In genomic region chr1:204331275-204331674, GRCh38 we compare ENCODE assay signal across 21 cellular contexts. TPM values are rescaled to one million over a fixed set of nuclear protein-coding genes. Genes with fewer than 3 reads are reported as not detected.
A peak's percentile ranks its signal among the peaks of the same experiment; 100 is the strongest.
DNase-seq lines count a peak whose midpoint lies in the region; ATAC-seq and TF ChIP-seq lines count a peak whose summit lies in the region.
"Had no signal": no experiment of that assay in that cellular context is flagged by ENCODE, and none has a peak within 500 bp of the region (broad histone marks: within the 10 kb centered on the region; RNA-seq: fewer than 3 reads in every experiment).

No MANE protein-coding gene starts in this region.

- CTCF ChIA-PET in Calu3 (lab: Charles Lee): interaction anchor here (0.6 to 1.4 kb wide), 20 partner anchors 8 to 205 kb away, joined by 3 to 11 read pairs (median 4); no protein-coding TSS in a partner anchor
- CTCF ChIA-PET in naive thymus-derived CD4-positive, alpha-beta T cell (lab: Charles Lee): no interaction called here
- CTCF ChIA-PET in activated CD8-positive, alpha-beta T cell treated with anti-CD3 and anti-CD28 coated beads for 36 hours (lab: Charles Lee): interaction anchor here (1.3 to 1.5 kb wide), 2 partner anchors 33 to 433 kb away, joined by 3 read pairs; no protein-coding TSS in a partner anchor

- no peaks in the 10 kb centered on the region for H3K27me3 ChIP-seq in naive thymus-derived CD4-positive, alpha-beta T cell (ENCODE audit: control insufficient read depth in 2 of 2, insufficient read depth in 2 of 2, low read length in 2 of 2)
- H3K27me3 ChIP-seq: suprapubic skin had no signal

- TSS peak; percentile 43 for BruUV-seq in Calu3 (replicated peaks; lab: Mats Ljungman, UMichigan)

- H3K4me1 Mint-ChIP-seq in Calu3 (ENCODE audit: low read depth, unreplicated experiment): peaks cover 29% of the 10 kb centered on the region
- peaks cover 6% of the 10 kb centered on the region for H3K4me1 Mint-ChIP-seq in progenitor cell of endocrine pancreas (ENCODE audit: low read depth)
- H3K4me1 Mint-ChIP-seq in naive thymus-derived CD4-positive, alpha-beta T cell: no peaks in the 10 kb centered on the region
- H3K4me1 Mint-ChIP-seq in activated CD8-positive, alpha-beta T cell treated with anti-CD3 and anti-CD28 coated beads for 36 hours (ENCODE audit: low read depth): no peaks in the 10 kb centered on the region
- H3K4me1 Mint-ChIP-seq: activated naive CD8-positive, alpha-beta T cell treated with anti-CD3 and anti-CD28 coated beads, Interleukin-2, amount 50 U/mL, for 24 hours had no signal

- H3K36me3 Mint-ChIP-seq in Calu3 (ENCODE audit: insufficient read depth, unreplicated experiment) (peaks cover 11% of the 10 kb centered on the region), progenitor cell of endocrine pancreas (ENCODE audit: insufficient read depth) (no peaks in the 10 kb centered on the region)
- no peaks in the 10 kb centered on the region for H3K36me3 Mint-ChIP-seq in naive thymus-derived CD4-positive, alpha-beta T cell
- H3K36me3 Mint-ChIP-seq in activated CD8-positive, alpha-beta T cell treated with anti-CD3 and anti-CD28 coated beads for 36 hours (ENCODE audit: low read depth): no peaks in the 10 kb centered on the region

- no peak for TF ChIP-seq CTCF in Calu3 (IDR thresholded peaks at IDR 0.05; ENCODE audit: unreplicated experiment)
- no peak for TF ChIP-seq CTCF in progenitor cell of endocrine pancreas (IDR thresholded peaks at IDR 0.05; ENCODE audit: unreplicated experiment)
- TF ChIP-seq CTCF in activated CD8-positive, alpha-beta T cell treated with anti-CD3 and anti-CD28 coated beads for 36 hours (IDR thresholded peaks at IDR 0.05): no peak

- peak; percentile 85 for ATAC-seq in left colon
- no peak for ATAC-seq in naive thymus-derived CD4-positive, alpha-beta T cell
- no peak for ATAC-seq in activated CD8-positive, alpha-beta T cell treated with anti-CD3 and anti-CD28 coated beads for 36 hours
- ATAC-seq: activated naive CD8-positive, alpha-beta T cell treated with anti-CD3 and anti-CD28 coated beads, Interleukin-2, amount 50 U/mL, for 24 hours; left lobe of liver; sciatic nerve had no signal

- POLR2A ChIA-PET in naive thymus-derived CD4-positive, alpha-beta T cell (lab: Charles Lee): no interaction called here
- POLR2A ChIA-PET in activated CD8-positive, alpha-beta T cell treated with anti-CD3 and anti-CD28 coated beads for 36 hours (lab: Charles Lee): interaction anchor here (0.6 to 1.4 kb wide), 3 partner anchors 9 to 181 kb away, joined by 3 to 4 read pairs (median 4); no protein-coding TSS in a partner anchor

- intact Hi-C loops in Calu3 (cut with micrococcal nuclease; ENCODE audit: unreplicated experiment) (loop anchor here (5.0 kb wide), 1 partner anchor 44 kb away; no protein-coding TSS in a partner anchor), left colon (cut with DNase I, micrococcal nuclease) (no loop called here), posterior cingulate gyrus (cut with DNase I) (no loop called here)
- intact Hi-C loops in naive thymus-derived CD4-positive, alpha-beta T cell (cut with micrococcal nuclease): no loop called here
- intact Hi-C loops in activated CD8-positive, alpha-beta T cell treated with anti-CD3 and anti-CD28 coated beads for 36 hours (cut with micrococcal nuclease): no loop called here

- no peak overlapping the region for H3K27ac ChIP-seq in naive thymus-derived CD4-positive, alpha-beta T cell (ENCODE audit: low read depth, low read length)
- H3K27ac ChIP-seq: brain microvascular endothelial cell, suprapubic skin had no signal

- no peaks in the 10 kb centered on the region for H3K36me3 ChIP-seq in naive thymus-derived CD4-positive, alpha-beta T cell (ENCODE audit: control insufficient read depth in 2 of 3, insufficient read depth in 3 of 3, low read length in 3 of 3)
- H3K36me3 ChIP-seq: brain microvascular endothelial cell, suprapubic skin had no signal

- H3K4me3 ChIP-seq in naive thymus-derived CD4-positive, alpha-beta T cell (ENCODE audit: low read length): no peak overlapping the region
- H3K4me3 ChIP-seq: suprapubic skin had no signal

- H3K27ac Mint-ChIP-seq in Calu3 (ENCODE audit: unreplicated experiment): peak overlapping the region; percentile 72
- peak overlapping the region; percentile 62 for H3K27ac Mint-ChIP-seq in progenitor cell of endocrine pancreas
- peak overlapping the region in 1 of 9 donors; percentile 9 for H3K27ac Mint-ChIP-seq in naive thymus-derived CD4-positive, alpha-beta T cell
- H3K27ac Mint-ChIP-seq in activated CD8-positive, alpha-beta T cell treated with anti-CD3 and anti-CD28 coated beads for 36 hours: no peak overlapping the region
- H3K27ac Mint-ChIP-seq: activated naive CD8-positive, alpha-beta T cell treated with anti-CD3 and anti-CD28 coated beads, Interleukin-2, amount 50 U/mL, for 24 hours; CD4-positive, alpha-beta T cell; H9 had no signal

- H3K4me1 ChIP-seq in naive thymus-derived CD4-positive, alpha-beta T cell (ENCODE audit: control insufficient read depth in 2 of 2, insufficient read depth in 2 of 2, low read length in 2 of 2): no peaks in the 10 kb centered on the region

- H3K9me3 ChIP-seq in naive thymus-derived CD4-positive, alpha-beta T cell (ENCODE audit: control insufficient read depth in 2 of 3, low read length in 3 of 3): no peaks in the 10 kb centered on the region
- H3K9me3 ChIP-seq: suprapubic skin had no signal

- peak overlapping the region; percentile 69 for H3K4me3 Mint-ChIP-seq in Calu3 (ENCODE audit: low read depth, unreplicated experiment)
- no peak overlapping the region for H3K4me3 Mint-ChIP-seq in progenitor cell of endocrine pancreas (ENCODE audit: low read depth)
- no peak overlapping the region for H3K4me3 Mint-ChIP-seq in naive thymus-derived CD4-positive, alpha-beta T cell
- H3K4me3 Mint-ChIP-seq in activated CD8-positive, alpha-beta T cell treated with anti-CD3 and anti-CD28 coated beads for 36 hours: no peak overlapping the region
- H3K4me3 Mint-ChIP-seq: activated naive CD8-positive, alpha-beta T cell treated with anti-CD3 and anti-CD28 coated beads, Interleukin-2, amount 50 U/mL, for 24 hours; CD4-positive, alpha-beta T cell; H9 had no signal

- H3K9me3 Mint-ChIP-seq in Calu3 (ENCODE audit: low read depth, unreplicated experiment) (no peaks in the 10 kb centered on the region), progenitor cell of endocrine pancreas (ENCODE audit: low read depth) (no peaks in the 10 kb centered on the region)
- no peaks in the 10 kb centered on the region for H3K9me3 Mint-ChIP-seq in naive thymus-derived CD4-positive, alpha-beta T cell
- H3K9me3 Mint-ChIP-seq in activated CD8-positive, alpha-beta T cell treated with anti-CD3 and anti-CD28 coated beads for 36 hours: no peaks in the 10 kb centered on the region
- H3K9me3 Mint-ChIP-seq: activated naive CD8-positive, alpha-beta T cell treated with anti-CD3 and anti-CD28 coated beads, Interleukin-2, amount 50 U/mL, for 24 hours; CD4-positive, alpha-beta T cell; H9 had no signal

- H3K27me3 Mint-ChIP-seq in Calu3 (ENCODE audit: unreplicated experiment) (no peaks in the 10 kb centered on the region), progenitor cell of endocrine pancreas (peaks cover 4% of the 10 kb centered on the region)
- H3K27me3 Mint-ChIP-seq in naive thymus-derived CD4-positive, alpha-beta T cell: peaks cover 0 to 12% (median 2%) of the 10 kb centered on the region in 5 donors
- H3K27me3 Mint-ChIP-seq in activated CD8-positive, alpha-beta T cell treated with anti-CD3 and anti-CD28 coated beads for 36 hours: peaks cover 2% of the 10 kb centered on the region
- H3K27me3 Mint-ChIP-seq: activated naive CD8-positive, alpha-beta T cell treated with anti-CD3 and anti-CD28 coated beads, Interleukin-2, amount 50 U/mL, for 24 hours; CD4-positive, alpha-beta T cell had no signal

- DNase-seq in Calu3 (peak; percentile 81), NCI-H774 (lab: John Stamatoyannopoulos, UW) (peak; percentile 16), left colon (peak; percentile 84 to 93), progenitor cell of endocrine pancreas (ENCODE audit: low spot score, unreplicated experiment) (no peak), nucleus accumbens (lab: John Stamatoyannopoulos, UW) (no peak), posterior cingulate gyrus (no peak)
- DNase-seq in naive thymus-derived CD4-positive, alpha-beta T cell: no peak
- DNase-seq in activated CD8-positive, alpha-beta T cell treated with anti-CD3 and anti-CD28 coated beads for 36 hours: no peak
- DNase-seq: activated CD4-positive, alpha-beta T cell treated with anti-CD3 and anti-CD28 coated beads for 48 hours; activated CD8-positive, alpha-beta memory T cell treated with anti-CD3 and anti-CD28 coated beads, Interleukin-2, amount 50 U/mL, for 4 hours; activated naive CD8-positive, alpha-beta T cell treated with anti-CD3 and anti-CD28 coated beads, Interleukin-2, amount 50 U/mL, for 24 hours; brain microvascular endothelial cell; CD4-positive, alpha-beta T cell; DND-41; H9; KBM-7; NCI-H1930; SHP77 treated with DMSO at 0.1 percent for 48 hours had no signal

RNA-seq across cellular contexts. Expression of gene PLEKHA6, which starts 28.5 kb away (rescaled TPM):
- total RNA-seq in Calu3 (2022) (94.9 and 101 TPM in 2 replicates), left colon (100 to 1,000 TPM; 110 to 131 TPM), progenitor cell of endocrine pancreas (66.9 and 71.5 TPM in 2 replicates)
- 1 to 10 TPM in 1 of 5 experiments, under 1 TPM in 4; 0.05 to 1.9 (median 0.57) TPM for total RNA-seq in naive thymus-derived CD4-positive, alpha-beta T cell
- polyA plus RNA-seq in naive thymus-derived CD4-positive, alpha-beta T cell: under 1 TPM in 1 of 2 donors, not detected in 1; 0.24 TPM
- total RNA-seq in activated CD8-positive, alpha-beta T cell treated with anti-CD3 and anti-CD28 coated beads for 36 hours: 1 to 10 TPM; 3.0 to 3.7 TPM

Comparison
In these comparisons a context has a peak if more than half of its experiments do, and no peak if none do; other contexts are left out.
1. DNase-seq: peak in Calu3 (single experiment), NCI-H774 (single experiment) and left colon (2 of 2); none in progenitor cell of endocrine pancreas (single experiment), nucleus accumbens (0 of 56), naive thymus-derived CD4-positive, alpha-beta T cell (0 of 9), posterior cingulate gyrus (0 of 10) and activated CD8-positive, alpha-beta T cell treated with anti-CD3 and anti-CD28 coated beads for 36 hours (single experiment).
2. RNA of gene PLEKHA6, which starts 28.5 kb away (total RNA-seq): 110 to 131 TPM in left colon, 94.9 to 101 TPM in Calu3 and 66.9 to 71.5 TPM in progenitor cell of endocrine pancreas; 3.0 to 3.7 TPM in activated CD8-positive, alpha-beta T cell treated with anti-CD3 and anti-CD28 coated beads for 36 hours and 0.05 to 1.9 TPM in naive thymus-derived CD4-positive, alpha-beta T cell; every median in the first group is over 10 times any median in the second.